9 cellular contexts compared by ENCODE assay signal in the genomic region with DNA sequence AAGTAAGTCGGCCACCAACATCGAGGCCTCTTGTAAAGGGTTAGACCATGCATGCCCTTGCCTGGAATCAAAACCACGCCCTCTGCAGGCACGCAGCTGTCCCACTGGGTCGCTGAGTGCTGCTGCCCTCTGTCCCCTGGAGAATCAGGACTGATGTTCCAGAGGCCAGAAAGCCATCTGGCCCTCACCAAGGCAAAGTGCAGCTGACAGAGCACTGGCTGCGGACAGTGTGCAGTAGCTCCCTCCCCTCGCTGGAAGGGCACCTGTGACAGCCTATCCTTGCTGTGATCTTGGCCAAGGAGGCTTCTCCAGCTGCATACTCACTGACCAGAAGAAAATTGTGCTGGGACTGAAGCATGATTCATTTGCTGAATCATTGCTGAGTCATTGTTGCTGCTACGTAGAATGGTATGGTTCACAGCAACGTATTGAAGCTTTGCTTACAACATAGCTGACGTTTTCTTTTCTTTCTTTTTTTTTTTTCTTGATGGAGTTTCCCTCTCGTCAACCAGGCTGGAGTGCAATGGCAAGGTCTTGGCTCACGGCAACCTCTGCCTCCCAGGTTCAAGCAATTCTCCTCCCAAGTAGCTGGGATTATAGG. TPM values are rescaled to one million over a fixed set of nuclear protein-coding genes. Genes with fewer than 3 reads are reported as not detected.
DNase-seq lines count a peak whose midpoint lies in the region; ATAC-seq and TF ChIP-seq lines count a peak whose summit lies in the region.
"Had no signal": no experiment of that assay in that cellular context is flagged by ENCODE, and none has a peak within 500 bp of the region (broad histone marks: within the 10 kb centered on the region; RNA-seq: fewer than 3 reads in every experiment).

No MANE protein-coding gene starts in this region.

- peak overlapping the region; percentile 29 for H3K4me2 ChIP-seq in hepatocyte

- peaks cover 31% of the 10 kb centered on the region for H3K4me1 ChIP-seq in hepatocyte (ENCODE audit: insufficient read depth)
- no peaks in the 10 kb centered on the region for H3K4me1 ChIP-seq in effector memory CD4-positive, alpha-beta T cell (ENCODE audit: control insufficient read depth, insufficient read depth, low read length, poor library complexity, severe bottlenecking)

- in situ Hi-C loops in ACHN (cut with HindIII; ENCODE audit: low pct_ligation_motif_present, low pct_unique_long_range_greater_than_20kb, low sequenced_read_pairs), result no loop called here

- no peak for TF ChIP-seq CTCF in hepatocyte (IDR thresholded peaks at IDR 0.05; ENCODE audit: poor library complexity)

- 65% methylated on average over 12 of the region's 12 CpGs for WGBS in hepatocyte (ENCODE audit: low lambda C conversion rate, missing lambda C conversion rate)

- no peaks in the 10 kb centered on the region for H3K36me3 ChIP-seq in hepatocyte (replicated peaks; ENCODE audit: insufficient read depth, low read depth)
- H3K36me3 ChIP-seq in effector memory CD4-positive, alpha-beta T cell (ENCODE audit: control insufficient read depth, insufficient read depth, low read length), result no peaks in the 10 kb centered on the region

- no peaks in the 10 kb centered on the region for H4K20me1 ChIP-seq in hepatocyte (ENCODE audit: insufficient read depth, poor library complexity, severe bottlenecking)

- peak overlapping the region; percentile 92 for H3K27ac ChIP-seq in hepatocyte
- H3K27ac ChIP-seq in effector memory CD4-positive, alpha-beta T cell (ENCODE audit: insufficient read depth, low read length, poor library complexity, severe bottlenecking), result no peak overlapping the region

- no peaks in the 10 kb centered on the region for H3K79me2 ChIP-seq in hepatocyte

- DNase-seq in ACHN (peak; percentile 97), HCEC 1CT (peak; percentile 98), T1000 (lab: John Stamatoyannopoulos, UW) (peak; percentile 73), hepatocyte (ENCODE audit: low spot score) (peak; percentile 76), globus pallidus (ENCODE audit: low spot score) (no peak), DMS 273 treated with DMSO at 0.1 percent for 48 hours (lab: John Stamatoyannopoulos, UW) (no peak)
- DNase-seq in effector memory CD4-positive, alpha-beta T cell, result no peak

- no peak overlapping the region for H2AFZ ChIP-seq in hepatocyte

- no peak for ATAC-seq in HG02623 (IDR thresholded peaks at IDR 0.05; ENCODE audit: unreplicated experiment)

- H3K9me2 ChIP-seq in hepatocyte (replicated peaks; ENCODE audit: insufficient read depth), result no peaks in the 10 kb centered on the region

- no peak overlapping the region for H3K4me3 ChIP-seq in hepatocyte
- H3K4me3 ChIP-seq in effector memory CD4-positive, alpha-beta T cell (ENCODE audit: insufficient read depth, low read depth, low read length, poor library complexity, severe bottlenecking), result no peak overlapping the region

- H3K9me3 ChIP-seq in hepatocyte (ENCODE audit: low read depth), result no peaks in the 10 kb centered on the region
- no peaks in the 10 kb centered on the region for H3K9me3 ChIP-seq in effector memory CD4-positive, alpha-beta T cell (ENCODE audit: control insufficient read depth, low read length)

- no peaks in the 10 kb centered on the region for H3K27me3 ChIP-seq in hepatocyte
- no peaks in the 10 kb centered on the region for H3K27me3 ChIP-seq in effector memory CD4-positive, alpha-beta T cell (replicated peaks; ENCODE audit: control insufficient read depth, insufficient read depth, low read length, poor library complexity, severe bottlenecking)

RNA-seq across cellular contexts. Expression of gene DDC, which starts 30.4 kb away (rescaled TPM):
- 56.1 and 58.0 TPM in 2 replicates for total RNA-seq in hepatocyte
- polyA plus RNA-seq in hepatocyte, result 37.8 and 42.4 TPM in 2 replicates
- total RNA-seq: T-helper 2 cell treated with Interferon-gamma antibody and Interleukin-4, amounts not matched to agents 100 ng/mL and 5 ng/mL, for 36 hours had no signal

Comparison
In these comparisons a context has a peak if more than half of its experiments do, and no peak if none do; other contexts are left out.
1. DNase-seq: peak in ACHN (single experiment), HCEC 1CT (single experiment), T1000 (single experiment) and hepatocyte (single experiment); none in effector memory CD4-positive, alpha-beta T cell (0 of 3), globus pallidus (single experiment) and DMS 273 treated with DMSO at 0.1 percent for 48 hours (single experiment).